In the genomic region with DNA sequence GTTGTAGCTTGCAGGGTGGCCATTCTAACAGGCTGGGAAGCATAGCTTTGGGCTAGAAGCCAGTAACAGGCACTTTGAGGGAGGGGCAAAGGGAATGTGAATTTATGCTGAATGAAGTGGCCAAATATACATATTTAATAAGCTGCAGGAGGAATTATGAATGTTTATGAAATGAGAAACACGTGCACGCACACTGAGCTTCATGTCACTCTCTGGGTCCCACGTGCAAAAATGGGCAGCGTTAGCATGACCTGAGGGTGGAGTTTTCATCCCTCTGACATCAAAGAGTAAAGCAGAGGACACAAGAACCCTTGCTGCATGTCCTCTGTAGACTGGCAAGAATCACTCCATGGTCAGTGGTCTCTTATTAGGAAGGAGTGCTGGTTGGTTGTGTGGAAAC, we compare ENCODE assay signal across 10 cellular contexts.
"Had no signal": no experiment of that assay in that cellular context is flagged by ENCODE, and none has a peak within 500 bp of the region (broad histone marks: within the 10 kb centered on the region; RNA-seq: fewer than 3 reads in every experiment).

No MANE protein-coding gene starts in this region.

- ATAC-seq: GM23338, HCT116 had no signal

- H3K27ac Mint-ChIP-seq: GM23338, H9, HFFc6 had no signal

- H3K4me3 Mint-ChIP-seq: GM23338, H9, HFFc6 had no signal

- H2AFZ ChIP-seq: GM23248, GM23338 had no signal

- H3K4me2 ChIP-seq: GM23338 had no signal

- H3K9me3 Mint-ChIP-seq: H9 had no signal

- H3K9ac ChIP-seq: GM23248 had no signal

- H3K4me1 ChIP-seq: HAP-1 had no signal

- FAIRE-seq: H54 had no signal

- DNase-seq: GM23248, GOT3, H7, H9, HCEC 1CT, HFFc6 had no signal

- H3K9me3 ChIP-seq: HAP-1 had no signal

- H3K27ac ChIP-seq: GM23248 had no signal

- H3K4me3 ChIP-seq: GM23248, GM23338, HAP-1 had no signal

- H3K36me3 ChIP-seq: HAP-1 had no signal
